In genomic region chr13:21458457-21458815, GRCh38 we compare ENCODE assay signal across 8 cellular contexts. TPM values are rescaled to one million over a fixed set of nuclear protein-coding genes. Genes with fewer than 3 reads are reported as not detected.
DNase-seq lines count a peak whose midpoint lies in the region; ATAC-seq and TF ChIP-seq lines count a peak whose summit lies in the region.

No MANE protein-coding gene starts in this region.

- peak; percentile 32 for ATAC-seq in HG02798 (IDR thresholded peaks at IDR 0.05; ENCODE audit: poor library complexity, unreplicated experiment)

- TF ChIP-seq CTCF in neural progenitor cell (IDR thresholded peaks at IDR 0.05) (no peak), type B pancreatic cell (conservative IDR thresholded peaks at IDR 0.05) (no peak)

- H3K4me1 Mint-ChIP-seq in neural progenitor cell (peaks cover 16% of the 10 kb centered on the region), type B pancreatic cell (ENCODE audit: unreplicated experiment) (peaks cover 16% of the 10 kb centered on the region)

- peak overlapping the region; percentile 92 for H3K9ac ChIP-seq in neural progenitor cell

- no peaks in the 10 kb centered on the region for H3K9me3 ChIP-seq in esophagus (ENCODE audit: control insufficient read depth in 2 of 2, insufficient read depth in 1 of 2, low read depth in 1 of 2, low read length in 1 of 2)
- no peaks in the 10 kb centered on the region for H3K9me3 ChIP-seq in neural progenitor cell (ENCODE audit: low read depth)

- H3K4me2 ChIP-seq in neural progenitor cell = peak overlapping the region; percentile 78

- H3K4me1 ChIP-seq in esophagus (ENCODE audit: control insufficient read depth in 2 of 2, insufficient read depth in 2 of 2, low read length in 1 of 2) (no peaks in the 10 kb centered on the region), neural progenitor cell (peaks cover 19% of the 10 kb centered on the region)

- H3F3A ChIP-seq in neural progenitor cell (ENCODE audit: low read depth) = peaks cover 14% of the 10 kb centered on the region

- H3K36me3 Mint-ChIP-seq in neural progenitor cell (peaks cover 19% of the 10 kb centered on the region), type B pancreatic cell (peaks cover 21% of the 10 kb centered on the region)

- H2AFZ ChIP-seq in neural progenitor cell (replicated peaks) = peak overlapping the region; percentile 96

- H3K4me3 Mint-ChIP-seq in neural progenitor cell (peak overlapping the region; percentile 93), type B pancreatic cell (peak overlapping the region; percentile 97)

- peak overlapping the region; percentile 87 to 94 for H3K27ac ChIP-seq in esophagus (ENCODE audit: low read depth in 2 of 2, low read length in 1 of 2)
- peak overlapping the region; percentile 90 for H3K27ac ChIP-seq in neural progenitor cell

- H3K27me3 ChIP-seq in esophagus (ENCODE audit: control insufficient read depth in 1 of 2, insufficient read depth in 2 of 2, low read length in 2 of 2) (no peaks in the 10 kb centered on the region), neural progenitor cell (no peaks in the 10 kb centered on the region)

- 0 to 1% methylated on average over 16 of the region's 16 CpGs for WGBS in esophagus, 2 donors

- H3K9me3 Mint-ChIP-seq in neural progenitor cell (peaks cover 22% of the 10 kb centered on the region), type B pancreatic cell (peaks cover 12% of the 10 kb centered on the region)

- H3K79me2 ChIP-seq in neural progenitor cell (ENCODE audit: low read depth) = peaks cover 56% of the 10 kb centered on the region

- H3K27ac Mint-ChIP-seq in neural progenitor cell (peak overlapping the region; percentile 69), type B pancreatic cell (peak overlapping the region; percentile 92)

- H3K27me3 Mint-ChIP-seq in neural progenitor cell (ENCODE audit: insufficient read depth, low read depth) (peaks cover 9% of the 10 kb centered on the region), type B pancreatic cell (no peaks in the 10 kb centered on the region)

- DNase-seq in NCI-H1694 treated with DMSO at 0.1 percent for 48 hours (lab: John Stamatoyannopoulos, UW) = peak; percentile 13
- no peak for DNase-seq in NCI-H1694 (lab: John Stamatoyannopoulos, UW)
- DNase-seq in NCI-H2171 (lab: John Stamatoyannopoulos, UW) = peak; percentile 2
- peak; percentile 31 for DNase-seq in activated T-cell treated with anti-CD3 and anti-CD28 coated beads for 1 hour (ENCODE audit: low read depth)
- peak; percentile 62 for DNase-seq in neural progenitor cell (ENCODE audit: low spot score)
- DNase-seq in type B pancreatic cell (ENCODE audit: extremely low spot score, unreplicated experiment) = no peak

- peaks cover 13% of the 10 kb centered on the region for H4K20me1 ChIP-seq in neural progenitor cell (ENCODE audit: low read depth)

- H3K36me3 ChIP-seq in esophagus (ENCODE audit: control insufficient read depth in 2 of 2, insufficient read depth in 2 of 2, low read length in 1 of 2) (no peaks in the 10 kb centered on the region), neural progenitor cell (no peaks in the 10 kb centered on the region)

- peak overlapping the region; percentile 86 to 100 for H3K4me3 ChIP-seq in esophagus (ENCODE audit: low read depth in 1 of 2, low read length in 2 of 2)
- peak overlapping the region; percentile 100 for H3K4me3 ChIP-seq in neural progenitor cell

RNA-seq across cellular contexts. Expression of gene ZDHHC20, which starts 0.7 kb away (rescaled TPM):
- polyA plus RNA-seq in esophagus = 10 to 100 TPM; 20.3 to 27.9 TPM
- total RNA-seq in neural progenitor cell (ENCODE audit: low replicate concordance) = 105 and 175 TPM in 2 replicates
- 78.2 and 98.0 TPM in 2 replicates for total RNA-seq in type B pancreatic cell (ENCODE audit: low replicate concordance)

Comparison
In these comparisons a context has a peak if more than half of its experiments do, and no peak if none do; other contexts are left out.
1. DNase-seq: peak in NCI-H1694 treated with DMSO at 0.1 percent for 48 hours (single experiment), NCI-H2171 (single experiment), activated T-cell treated with anti-CD3 and anti-CD28 coated beads for 1 hour (single experiment) and neural progenitor cell (single experiment); none in NCI-H1694 (single experiment) and type B pancreatic cell (single experiment).